ENCODE assay signal across 31 cellular contexts in genomic region chr1:115559987-115560386, GRCh38.
"Had no signal": no experiment of that assay in that cellular context is flagged by ENCODE, and none has a peak within 500 bp of the region (broad histone marks: within the 10 kb centered on the region; RNA-seq: fewer than 3 reads in every experiment).

No MANE protein-coding gene starts in this region.

- H3K4me1 ChIP-seq: adrenal gland, ascending aorta, breast epithelium, colonic mucosa, esophagus squamous epithelium had no signal

- H3K4me3 ChIP-seq: adrenal gland, ascending aorta, breast epithelium, cardiac muscle cell, colonic mucosa, esophagus squamous epithelium had no signal

- H3K36me3 ChIP-seq: adrenal gland, ascending aorta, breast epithelium, cardiac muscle cell, colonic mucosa, esophagus squamous epithelium, WERI-Rb-1 had no signal

- DNase-seq: activated B cell treated with CpG ODN at 0.5 μM for 24 hours; activated CD4-positive, alpha-beta T cell treated with anti-CD3 and anti-CD28 coated beads for 48 hours; activated CD4-positive, alpha-beta T cell treated with anti-CD3 and anti-CD28 coated beads, Interleukin-2, amount 50 U/mL, for 1 hour; activated CD4-positive, alpha-beta T cell treated with anti-CD3 and anti-CD28 coated beads, Interleukin-2, amount 50 U/mL, for 48 hours; activated CD8-positive, alpha-beta memory T cell treated with anti-CD3 and anti-CD28 coated beads for 24 hours; activated CD8-positive, alpha-beta T cell treated with anti-CD3 and anti-CD28 coated beads for 36 hours; activated effector memory CD4-positive, alpha-beta T cell treated with anti-CD3 and anti-CD28 coated beads, Interleukin-2, amount 50 U/mL, for 16 hours; activated naive CD4-positive, alpha-beta T cell treated with anti-CD3 and anti-CD28 coated beads for 36 hours; activated naive CD8-positive, alpha-beta T cell treated with anti-CD3 and anti-CD28 coated beads for 36 hours; activated naive CD8-positive, alpha-beta T cell treated with anti-CD3 and anti-CD28 coated beads, Interleukin-2, amount 50 U/mL, for 24 hours; activated T-cell treated with anti-CD3 and anti-CD28 coated beads, Interleukin-2, amount 50 U/mL, for 4 hours; adrenal gland; central memory CD4-positive, alpha-beta T cell; cerebellar nuclear complex; colonic mucosa; effector CD8-positive, alpha-beta T cell; esophagus squamous epithelium; foreskin fibroblast; head of caudate nucleus; T-helper 1 cell; T-helper 17 cell; T1000; WERI-Rb-1 had no signal

- H3K27ac ChIP-seq: adrenal gland, ascending aorta, breast epithelium, cardiac muscle cell, colonic mucosa, epithelial cell of prostate, esophagus squamous epithelium, WERI-Rb-1 had no signal

- H3K9me3 Mint-ChIP-seq: activated B cell treated with CpG ODN at 0.5 μM for 24 hours; activated CD8-positive, alpha-beta T cell treated with anti-CD3 and anti-CD28 coated beads for 36 hours; activated naive CD4-positive, alpha-beta T cell treated with anti-CD3 and anti-CD28 coated beads for 36 hours; activated T-helper 2 cell treated with anti-CD3 and anti-CD28 coated beads, Interferon-gamma antibody, Interleukin-2, Interleukin-4, amounts not matched to agents 10 μg/mL and 5 μg/mL and 100 μg/mL, durations not matched to agents 14 hours and 24 hours and 36 hours; T-helper 2 cell treated with Interferon-gamma antibody and Interleukin-4, amounts not matched to agents 5 μg/mL and 100 μg/mL, for 36 hours had no signal

- H3K27me3 ChIP-seq: ascending aorta, colonic mucosa had no signal

- H3K36me3 Mint-ChIP-seq: activated naive CD4-positive, alpha-beta T cell treated with anti-CD3 and anti-CD28 coated beads, Interleukin-2, amount 50 U/mL, for 24 hours; activated naive CD8-positive, alpha-beta T cell treated with anti-CD3 and anti-CD28 coated beads for 36 hours; brain had no signal

- H3K27ac Mint-ChIP-seq: activated B cell treated with CpG ODN at 0.5 μM for 24 hours; activated CD8-positive, alpha-beta T cell treated with anti-CD3 and anti-CD28 coated beads for 36 hours; activated naive CD4-positive, alpha-beta T cell treated with anti-CD3 and anti-CD28 coated beads for 36 hours; activated naive CD4-positive, alpha-beta T cell treated with anti-CD3 and anti-CD28 coated beads, Interleukin-2, amount 50 U/mL, for 24 hours; activated naive CD8-positive, alpha-beta T cell treated with anti-CD3 and anti-CD28 coated beads for 36 hours; activated naive CD8-positive, alpha-beta T cell treated with anti-CD3 and anti-CD28 coated beads, Interleukin-2, amount 50 U/mL, for 24 hours; activated T-helper 2 cell treated with anti-CD3 and anti-CD28 coated beads, Interferon-gamma antibody, Interleukin-2, Interleukin-4, amounts not matched to agents 10 μg/mL and 5 μg/mL and 100 μg/mL, durations not matched to agents 14 hours and 24 hours and 36 hours; brain; T-helper 17 cell; T-helper 2 cell treated with Interferon-gamma antibody and Interleukin-4, amounts not matched to agents 5 μg/mL and 100 μg/mL, for 36 hours had no signal

- H3K4me1 Mint-ChIP-seq: activated B cell treated with CpG ODN at 0.5 μM for 24 hours; activated naive CD4-positive, alpha-beta T cell treated with anti-CD3 and anti-CD28 coated beads, Interleukin-2, amount 50 U/mL, for 24 hours; activated naive CD8-positive, alpha-beta T cell treated with anti-CD3 and anti-CD28 coated beads for 36 hours; activated naive CD8-positive, alpha-beta T cell treated with anti-CD3 and anti-CD28 coated beads, Interleukin-2, amount 50 U/mL, for 24 hours; T-helper 17 cell had no signal

- H3K4me3 Mint-ChIP-seq: activated B cell treated with CpG ODN at 0.5 μM for 24 hours; activated CD8-positive, alpha-beta T cell treated with anti-CD3 and anti-CD28 coated beads for 36 hours; activated naive CD4-positive, alpha-beta T cell treated with anti-CD3 and anti-CD28 coated beads for 36 hours; activated naive CD4-positive, alpha-beta T cell treated with anti-CD3 and anti-CD28 coated beads, Interleukin-2, amount 50 U/mL, for 24 hours; activated naive CD8-positive, alpha-beta T cell treated with anti-CD3 and anti-CD28 coated beads for 36 hours; activated naive CD8-positive, alpha-beta T cell treated with anti-CD3 and anti-CD28 coated beads, Interleukin-2, amount 50 U/mL, for 24 hours; activated T-cell treated with anti-CD3 and anti-CD28 coated beads, Interleukin-2, amount 50 U/mL, for 4 hours; brain; T-helper 17 cell; T-helper 2 cell treated with Interferon-gamma antibody and Interleukin-4, amounts not matched to agents 5 μg/mL and 100 μg/mL, for 36 hours had no signal

- H3K9me3 ChIP-seq: adrenal gland, ascending aorta, breast epithelium, colonic mucosa, esophagus squamous epithelium had no signal
